2 cellular contexts compared by ENCODE assay signal in genomic region chr3:107665351-107665750, GRCh38.
TF ChIP-seq lines count a peak whose summit lies in the region.

No MANE protein-coding gene starts in this region.

TF ChIP-seq in WTC11, 78 proteins besides CTCF, POLR2A, EP300 and RAD21:
- TF ChIP-seq ARID4B (CRISPR knock-in tag; IDR thresholded peaks at IDR 0.05; ENCODE audit: borderline replicate concordance) (no peak), SP1 (CRISPR knock-in tag; conservative IDR thresholded peaks at IDR 0.05) (no peak), GRHL2 (CRISPR knock-in tag; IDR thresholded peaks at IDR 0.05; ENCODE audit: insufficient replicate concordance, severe bottlenecking) (no peak), ATF3 (CRISPR knock-in tag; conservative IDR thresholded peaks at IDR 0.05) (no peak), ZNF416 (CRISPR knock-in tag; IDR thresholded peaks at IDR 0.05) (no peak), ZNF263 (CRISPR knock-in tag; IDR thresholded peaks at IDR 0.05; ENCODE audit: low read depth) (no peak), ERG (CRISPR knock-in tag; IDR thresholded peaks at IDR 0.05) (no peak), E2F4 (CRISPR knock-in tag; IDR thresholded peaks at IDR 0.05; ENCODE audit: borderline replicate concordance, low read depth) (no peak), NFE2L1 (CRISPR knock-in tag; IDR thresholded peaks at IDR 0.05) (no peak), ZNF281 (CRISPR knock-in tag; IDR thresholded peaks at IDR 0.05) (no peak), FOXP4 (CRISPR knock-in tag; IDR thresholded peaks at IDR 0.05) (no peak), ZNF317 (CRISPR knock-in tag; IDR thresholded peaks at IDR 0.05; ENCODE audit: borderline replicate concordance, low read depth) (no peak), NR3C1 (CRISPR knock-in tag; conservative IDR thresholded peaks at IDR 0.05; ENCODE audit: low read depth) (no peak), PRRX2 (CRISPR knock-in tag; IDR thresholded peaks at IDR 0.05) (no peak)

TF ChIP-seq in H1, 55 proteins besides CTCF, POLR2A, EP300 and RAD21 (continued from another document):
- TF ChIP-seq ATF2 (IDR thresholded peaks at IDR 0.05; ENCODE audit: low read length) (no peak), GABPA (IDR thresholded peaks at IDR 0.05; ENCODE audit: borderline replicate concordance, insufficient read depth, low read length) (no peak), RXRA (IDR thresholded peaks at IDR 0.05; ENCODE audit: insufficient read depth, low read depth, low read length) (no peak), BCL11A (IDR thresholded peaks at IDR 0.05; ENCODE audit: low read depth in 2 of 2, low read length in 2 of 2) (no peak), SP4 (IDR thresholded peaks at IDR 0.05; ENCODE audit: low read length) (no peak), TBP (IDR thresholded peaks at IDR 0.05; ENCODE audit: low read depth, low read length) (no peak), ATF3 (IDR thresholded peaks at IDR 0.05; ENCODE audit: insufficient read depth, low read depth, low read length) (no peak), KDM5A (IDR thresholded peaks at IDR 0.05; ENCODE audit: low read length) (no peak), CREB1 (IDR thresholded peaks at IDR 0.05) (no peak), RBBP5 (IDR thresholded peaks at IDR 0.05; ENCODE audit: borderline replicate concordance, low read depth, low read length) (no peak), NRF1 (IDR thresholded peaks at IDR 0.05; ENCODE audit: low read depth, low read length) (no peak)
